1 cellular context compared by ENCODE assay signal in the genomic region with DNA sequence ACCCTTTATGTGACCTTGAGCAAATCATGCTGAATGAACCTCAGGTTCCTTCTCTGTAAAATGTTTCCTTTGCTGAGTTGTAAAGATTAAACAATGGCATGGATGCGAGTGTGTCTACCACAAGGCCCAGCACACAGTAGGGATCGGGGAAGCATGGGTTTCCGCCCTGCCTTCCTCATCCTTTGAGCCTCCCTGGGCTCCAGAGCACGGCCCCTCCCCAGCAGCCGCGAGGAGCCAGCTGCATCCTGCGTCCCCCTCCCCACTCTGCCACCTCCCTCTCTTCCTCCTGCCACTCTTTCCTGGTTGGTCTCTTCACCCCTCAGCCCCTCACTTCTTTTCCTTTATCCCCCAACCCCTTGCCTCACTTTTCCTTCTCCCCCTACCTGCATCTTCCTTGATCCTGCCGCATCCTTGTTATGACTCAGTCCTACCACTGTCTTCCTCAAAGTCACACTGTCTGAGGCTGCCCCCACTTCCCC.
TF ChIP-seq lines count a peak whose summit lies in the region.

No MANE protein-coding gene starts in this region.

TF ChIP-seq in HEK293, 187 proteins besides CTCF, POLR2A, EP300 and RAD21 (continued from another document):
- TF ChIP-seq ZNF18 (tag by site-specific recombination; IDR thresholded peaks at IDR 0.05) (no peak), ZNF777 (tag by site-specific recombination; IDR thresholded peaks at IDR 0.05; ENCODE audit: borderline replicate concordance) (no peak), ZNF514 (tag by site-specific recombination; IDR thresholded peaks at IDR 0.05) (no peak), ZBTB17 (tag by site-specific recombination; IDR thresholded peaks at IDR 0.05) (no peak; the same call in 1 of the 2 replicates), KLF8 (tag by site-specific recombination; IDR thresholded peaks at IDR 0.05) (no peak), SETDB1 (IDR thresholded peaks at IDR 0.05; ENCODE audit: insufficient read length, low read length) (no peak), ZFP41 (tag by site-specific recombination; IDR thresholded peaks at IDR 0.05; ENCODE audit: borderline replicate concordance) (no peak), ZNF391 (tag by site-specific recombination; IDR thresholded peaks at IDR 0.05; ENCODE audit: borderline replicate concordance, low read depth) (no peak), HOXD13 (CRISPR knock-in tag; IDR thresholded peaks at IDR 0.05; ENCODE audit: borderline replicate concordance) (no peak), ZNF701 (tag by site-specific recombination; IDR thresholded peaks at IDR 0.05) (no peak), ZNF529 (tag by site-specific recombination; IDR thresholded peaks at IDR 0.05; ENCODE audit: insufficient replicate concordance) (no peak), ZNF366 (tag by site-specific recombination; conservative IDR thresholded peaks at IDR 0.05) (no peak)
- TF ChIP-seq, protein P1, sequence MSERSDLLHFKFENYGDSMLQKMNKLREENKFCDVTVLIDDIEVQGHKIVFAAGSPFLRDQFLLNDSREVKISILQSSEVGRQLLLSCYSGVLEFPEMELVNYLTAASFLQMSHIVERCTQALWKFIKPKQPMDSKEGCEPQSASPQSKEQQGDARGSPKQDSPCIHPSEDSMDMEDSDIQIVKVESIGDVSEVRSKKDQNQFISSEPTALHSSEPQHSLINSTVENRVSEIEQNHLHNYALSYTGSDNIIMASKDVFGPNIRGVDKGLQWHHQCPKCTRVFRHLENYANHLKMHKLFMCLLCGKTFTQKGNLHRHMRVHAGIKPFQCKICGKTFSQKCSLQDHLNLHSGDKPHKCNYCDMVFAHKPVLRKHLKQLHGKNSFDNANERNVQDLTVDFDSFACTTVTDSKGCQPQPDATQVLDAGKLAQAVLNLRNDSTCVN (tag by site-specific recombination; optimal IDR thresholded peaks at IDR 0.05): no peak
- TF ChIP-seq, protein P2, sequence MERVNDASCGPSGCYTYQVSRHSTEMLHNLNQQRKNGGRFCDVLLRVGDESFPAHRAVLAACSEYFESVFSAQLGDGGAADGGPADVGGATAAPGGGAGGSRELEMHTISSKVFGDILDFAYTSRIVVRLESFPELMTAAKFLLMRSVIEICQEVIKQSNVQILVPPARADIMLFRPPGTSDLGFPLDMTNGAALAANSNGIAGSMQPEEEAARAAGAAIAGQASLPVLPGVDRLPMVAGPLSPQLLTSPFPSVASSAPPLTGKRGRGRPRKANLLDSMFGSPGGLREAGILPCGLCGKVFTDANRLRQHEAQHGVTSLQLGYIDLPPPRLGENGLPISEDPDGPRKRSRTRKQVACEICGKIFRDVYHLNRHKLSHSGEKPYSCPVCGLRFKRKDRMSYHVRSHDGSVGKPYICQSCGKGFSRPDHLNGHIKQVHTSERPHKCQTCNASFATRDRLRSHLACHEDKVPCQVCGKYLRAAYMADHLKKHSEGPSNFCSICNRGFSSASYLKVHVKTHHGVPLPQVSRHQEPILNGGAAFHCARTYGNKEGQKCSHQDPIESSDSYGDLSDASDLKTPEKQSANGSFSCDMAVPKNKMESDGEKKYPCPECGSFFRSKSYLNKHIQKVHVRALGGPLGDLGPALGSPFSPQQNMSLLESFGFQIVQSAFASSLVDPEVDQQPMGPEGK (tag by site-specific recombination; IDR thresholded peaks at IDR 0.05): peak; percentile 40
- TF ChIP-seq, protein P3, sequence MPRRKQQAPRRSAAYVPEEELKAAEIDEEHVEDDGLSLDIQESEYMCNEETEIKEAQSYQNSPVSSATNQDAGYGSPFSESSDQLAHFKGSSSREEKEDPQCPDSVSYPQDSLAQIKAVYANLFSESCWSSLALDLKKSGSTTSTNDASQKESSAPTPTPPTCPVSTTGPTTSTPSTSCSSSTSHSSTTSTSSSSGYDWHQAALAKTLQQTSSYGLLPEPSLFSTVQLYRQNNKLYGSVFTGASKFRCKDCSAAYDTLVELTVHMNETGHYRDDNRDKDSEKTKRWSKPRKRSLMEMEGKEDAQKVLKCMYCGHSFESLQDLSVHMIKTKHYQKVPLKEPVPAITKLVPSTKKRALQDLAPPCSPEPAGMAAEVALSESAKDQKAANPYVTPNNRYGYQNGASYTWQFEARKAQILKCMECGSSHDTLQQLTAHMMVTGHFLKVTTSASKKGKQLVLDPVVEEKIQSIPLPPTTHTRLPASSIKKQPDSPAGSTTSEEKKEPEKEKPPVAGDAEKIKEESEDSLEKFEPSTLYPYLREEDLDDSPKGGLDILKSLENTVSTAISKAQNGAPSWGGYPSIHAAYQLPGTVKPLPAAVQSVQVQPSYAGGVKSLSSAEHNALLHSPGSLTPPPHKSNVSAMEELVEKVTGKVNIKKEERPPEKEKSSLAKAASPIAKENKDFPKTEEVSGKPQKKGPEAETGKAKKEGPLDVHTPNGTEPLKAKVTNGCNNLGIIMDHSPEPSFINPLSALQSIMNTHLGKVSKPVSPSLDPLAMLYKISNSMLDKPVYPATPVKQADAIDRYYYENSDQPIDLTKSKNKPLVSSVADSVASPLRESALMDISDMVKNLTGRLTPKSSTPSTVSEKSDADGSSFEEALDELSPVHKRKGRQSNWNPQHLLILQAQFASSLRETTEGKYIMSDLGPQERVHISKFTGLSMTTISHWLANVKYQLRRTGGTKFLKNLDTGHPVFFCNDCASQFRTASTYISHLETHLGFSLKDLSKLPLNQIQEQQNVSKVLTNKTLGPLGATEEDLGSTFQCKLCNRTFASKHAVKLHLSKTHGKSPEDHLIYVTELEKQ (tag by site-specific recombination; IDR thresholded peaks at IDR 0.05; ENCODE audit: borderline replicate concordance): no peak
- TF ChIP-seq, protein P4, sequence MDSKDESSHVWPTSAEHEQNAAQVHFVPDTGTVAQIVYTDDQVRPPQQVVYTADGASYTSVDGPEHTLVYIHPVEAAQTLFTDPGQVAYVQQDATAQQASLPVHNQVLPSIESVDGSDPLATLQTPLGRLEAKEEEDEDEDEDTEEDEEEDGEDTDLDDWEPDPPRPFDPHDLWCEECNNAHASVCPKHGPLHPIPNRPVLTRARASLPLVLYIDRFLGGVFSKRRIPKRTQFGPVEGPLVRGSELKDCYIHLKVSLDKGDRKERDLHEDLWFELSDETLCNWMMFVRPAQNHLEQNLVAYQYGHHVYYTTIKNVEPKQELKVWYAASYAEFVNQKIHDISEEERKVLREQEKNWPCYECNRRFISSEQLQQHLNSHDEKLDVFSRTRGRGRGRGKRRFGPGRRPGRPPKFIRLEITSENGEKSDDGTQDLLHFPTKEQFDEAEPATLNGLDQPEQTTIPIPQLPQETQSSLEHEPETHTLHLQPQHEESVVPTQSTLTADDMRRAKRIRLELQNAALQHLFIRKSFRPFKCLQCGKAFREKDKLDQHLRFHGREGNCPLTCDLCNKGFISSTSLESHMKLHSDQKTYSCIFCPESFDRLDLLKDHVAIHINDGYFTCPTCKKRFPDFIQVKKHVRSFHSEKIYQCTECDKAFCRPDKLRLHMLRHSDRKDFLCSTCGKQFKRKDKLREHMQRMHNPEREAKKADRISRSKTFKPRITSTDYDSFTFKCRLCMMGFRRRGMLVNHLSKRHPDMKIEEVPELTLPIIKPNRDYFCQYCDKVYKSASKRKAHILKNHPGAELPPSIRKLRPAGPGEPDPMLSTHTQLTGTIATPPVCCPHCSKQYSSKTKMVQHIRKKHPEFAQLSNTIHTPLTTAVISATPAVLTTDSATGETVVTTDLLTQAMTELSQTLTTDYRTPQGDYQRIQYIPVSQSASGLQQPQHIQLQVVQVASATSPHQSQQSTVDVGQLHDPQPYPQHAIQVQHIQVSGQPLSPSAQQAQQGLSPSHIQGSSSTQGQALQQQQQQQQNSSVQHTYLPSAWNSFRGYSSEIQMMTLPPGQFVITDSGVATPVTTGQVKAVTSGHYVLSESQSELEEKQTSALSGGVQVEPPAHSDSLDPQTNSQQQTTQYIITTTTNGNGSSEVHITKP (tag by site-specific recombination; IDR thresholded peaks at IDR 0.05): peak; percentile 32; the same call in 1 of the 2 replicates
- TF ChIP-seq, protein P5, sequence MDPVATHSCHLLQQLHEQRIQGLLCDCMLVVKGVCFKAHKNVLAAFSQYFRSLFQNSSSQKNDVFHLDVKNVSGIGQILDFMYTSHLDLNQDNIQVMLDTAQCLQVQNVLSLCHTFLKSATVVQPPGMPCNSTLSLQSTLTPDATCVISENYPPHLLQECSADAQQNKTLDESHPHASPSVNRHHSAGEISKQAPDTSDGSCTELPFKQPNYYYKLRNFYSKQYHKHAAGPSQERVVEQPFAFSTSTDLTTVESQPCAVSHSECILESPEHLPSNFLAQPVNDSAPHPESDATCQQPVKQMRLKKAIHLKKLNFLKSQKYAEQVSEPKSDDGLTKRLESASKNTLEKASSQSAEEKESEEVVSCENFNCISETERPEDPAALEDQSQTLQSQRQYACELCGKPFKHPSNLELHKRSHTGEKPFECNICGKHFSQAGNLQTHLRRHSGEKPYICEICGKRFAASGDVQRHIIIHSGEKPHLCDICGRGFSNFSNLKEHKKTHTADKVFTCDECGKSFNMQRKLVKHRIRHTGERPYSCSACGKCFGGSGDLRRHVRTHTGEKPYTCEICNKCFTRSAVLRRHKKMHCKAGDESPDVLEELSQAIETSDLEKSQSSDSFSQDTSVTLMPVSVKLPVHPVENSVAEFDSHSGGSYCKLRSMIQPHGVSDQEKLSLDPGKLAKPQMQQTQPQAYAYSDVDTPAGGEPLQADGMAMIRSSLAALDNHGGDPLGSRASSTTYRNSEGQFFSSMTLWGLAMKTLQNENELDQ (tag by site-specific recombination; IDR thresholded peaks at IDR 0.05; ENCODE audit: low read depth): no peak
